ENCODE assay signal across 13 cellular contexts in genomic region chr1:4267381-4268261, GRCh38.
DNase-seq lines count a peak whose midpoint lies in the region; ATAC-seq, FAIRE-seq and TF ChIP-seq lines count a peak whose summit lies in the region.
"Had no signal": no experiment of that assay in that cellular context is flagged by ENCODE, and none has a peak within 500 bp of the region (broad histone marks: within the 10 kb centered on the region; RNA-seq: fewer than 3 reads in every experiment).

No MANE protein-coding gene starts in this region.

- H2AFZ ChIP-seq in HepG2 (ENCODE audit: low read length): no peak overlapping the region

- TF ChIP-seq EP300 in HepG2 (IDR thresholded peaks at IDR 0.05; ENCODE audit: low read depth in 2 of 2, low read length in 2 of 2) (peak; percentile 87 to 97), HepG2 (CRISPR knock-in tag; IDR thresholded peaks at IDR 0.05; ENCODE audit: borderline replicate concordance) (peak; percentile 97)

- H3K27ac ChIP-seq in HepG2 (ENCODE audit: extremely low read length, insufficient read depth, low read length): peak overlapping the region; percentile 96
- no peak overlapping the region for H3K27ac ChIP-seq in foreskin keratinocyte
- H3K27ac ChIP-seq: dorsolateral prefrontal cortex had no signal

- H3K4me2 ChIP-seq in HepG2 (ENCODE audit: low read depth, low read length): peak overlapping the region; percentile 76

- ATAC-seq in GM18873 (IDR thresholded peaks at IDR 0.05; ENCODE audit: low FRiP score, unreplicated experiment): peak; percentile 83
- ATAC-seq in GM21786 (IDR thresholded peaks at IDR 0.05; ENCODE audit: unreplicated experiment): peak; percentile 82
- ATAC-seq in HG03432 (IDR thresholded peaks at IDR 0.05; ENCODE audit: unreplicated experiment): peak; percentile 91
- peak; percentile 93 for ATAC-seq in HepG2
- no peak for ATAC-seq in foreskin keratinocyte
- ATAC-seq: activated T-helper 17 cell treated with anti-CD3 and anti-CD28 coated beads, Interleukin-2, amount 50 U/mL, for 72 hours had no signal

- peak; percentile 37 to 67; a peak in 3 of 4 replicates for TF ChIP-seq POLR2A in HepG2 (IDR thresholded peaks at IDR 0.05; ENCODE audit: insufficient read depth in 1 of 2, low read depth in 2 of 2, low read length in 2 of 2)

- H3K4me1 ChIP-seq in HepG2 (ENCODE audit: insufficient read depth, low read length): peaks cover 87% of the 10 kb centered on the region
- no peaks in the 10 kb centered on the region for H3K4me1 ChIP-seq in foreskin keratinocyte

- H3K27me3 ChIP-seq in HepG2 (ENCODE audit: control insufficient read depth in 1 of 2, insufficient read depth in 2 of 2, low read length in 2 of 2): no peaks in the 10 kb centered on the region
- H3K27me3 ChIP-seq in foreskin keratinocyte: no peaks in the 10 kb centered on the region

- H3K79me2 ChIP-seq in HepG2 (ENCODE audit: insufficient read depth, low read length): no peaks in the 10 kb centered on the region

- CTCF ChIA-PET in HepG2 (lab: Yijun Ruan, JAX; ENCODE audit: low intra/inter-chr PET ratio, low total read pairs): no interaction called here
- CTCF ChIA-PET in HEK293T (lab: Yijun Ruan, JAX): no interaction called here

- H3K36me3 ChIP-seq in HepG2 (replicated peaks in 1 of 2; ENCODE audit: control insufficient read depth in 1 of 2, insufficient read depth in 2 of 2, low read length in 2 of 2): no peaks in the 10 kb centered on the region

- in situ Hi-C loops in HepG2 (cut with HindIII; ENCODE audit: extremely low pct_ligation_motif_present, low pct_unique_long_range_greater_than_20kb): no loop called here

- TSS peak; percentile 79 for BruUV-seq in HepG2 (replicated peaks; lab: Mats Ljungman, UMichigan)

- peak overlapping the region; percentile 83 for H3K9ac ChIP-seq in HepG2 (ENCODE audit: insufficient read depth, low read depth, low read length)

- POLR2A ChIA-PET in HepG2 (lab: Yijun Ruan, JAX) (interaction anchor here (0.7 to 1.9 kb wide), 6 partner anchors 12 to 366 kb away, joined by 3 to 6 read pairs (median 4); no protein-coding TSS in a partner anchor), HEK293T (lab: Yijun Ruan, JAX) (no interaction called here)

- FAIRE-seq in HepG2 (lab: Jason Lieb, UNC): peak; percentile 99

- peak; percentile 22; the same call in 1 of the 2 replicates for TF ChIP-seq CTCF in HepG2 (CRISPR knock-in tag; IDR thresholded peaks at IDR 0.05)
- no peak for TF ChIP-seq CTCF in foreskin keratinocyte (conservative IDR thresholded peaks at IDR 0.05)

- H3K4me3 ChIP-seq in HepG2 (replicated peaks in 1 of 3; ENCODE audit: insufficient read depth in 1 of 3, low read depth in 2 of 3, low read length in 3 of 3): peak overlapping the region; percentile 40 to 69 (median 41); a peak in 5 of 6 replicates
- H3K4me3 ChIP-seq: dorsolateral prefrontal cortex had no signal

- intact Hi-C loops in HepG2 (cut with micrococcal nuclease; ENCODE audit: unreplicated experiment): no loop called here

- TF ChIP-seq RAD21 in HepG2 (CRISPR knock-in tag; IDR thresholded peaks at IDR 0.05): no peak

- no peaks in the 10 kb centered on the region for H3K9me3 ChIP-seq in HepG2 (ENCODE audit: low read length)

- H4K20me1 ChIP-seq in HepG2 (ENCODE audit: insufficient read depth, low read length): no peaks in the 10 kb centered on the region

- DNase-seq in HepG2 (ENCODE audit: low spot score) (peak; percentile 99), foreskin keratinocyte (no peak), globus pallidus (ENCODE audit: low spot score) (no peak), HEK293T (ENCODE audit: extremely low spot score) (no peak)
- no peak for DNase-seq in activated CD4-positive, alpha-beta T cell treated with anti-CD3 and anti-CD28 coated beads for 1 hour
- DNase-seq: Calu3, dorsolateral prefrontal cortex, naive B cell, substantia nigra had no signal

- WGBS in HepG2 (ENCODE audit: low lambda C conversion rate): 2% methylated on average over 10 of the region's 12 CpGs

TF ChIP-seq in HepG2, 621 proteins besides CTCF, POLR2A, EP300 and RAD21 (continues in another document):
- TF ChIP-seq ZFP36 (IDR thresholded peaks at IDR 0.05; ENCODE audit: borderline replicate concordance, low read depth, low read length, partially characterized antibody): no peak
- TF ChIP-seq CREB3 (CRISPR knock-in tag; IDR thresholded peaks at IDR 0.05): no peak
- TF ChIP-seq ZNF205 (CRISPR knock-in tag; IDR thresholded peaks at IDR 0.05): no peak
- peak; percentile 78 for TF ChIP-seq BHLHE40 (IDR thresholded peaks at IDR 0.05; ENCODE audit: low read length)
- TF ChIP-seq STAT6 (CRISPR knock-in tag; IDR thresholded peaks at IDR 0.05; ENCODE audit: borderline replicate concordance): no peak
- no peak for TF ChIP-seq TRIM24 (CRISPR knock-in tag; IDR thresholded peaks at IDR 0.05)
- 0 out of 2 replicates have a peak, but pooled peaks have one; percentile 34 for TF ChIP-seq PPARG (CRISPR knock-in tag; conservative IDR thresholded peaks at IDR 0.05)
- TF ChIP-seq SATB2 (CRISPR knock-in tag; IDR thresholded peaks at IDR 0.05): no peak
- peak in 1 of 2 experiments; percentile 20; a peak in 2 of 4 replicates for TF ChIP-seq NR2F1 (CRISPR knock-in tag; IDR thresholded peaks at IDR 0.05)
- TF ChIP-seq ZNF484 (CRISPR knock-in tag; IDR thresholded peaks at IDR 0.05; ENCODE audit: borderline replicate concordance, low read depth): no peak

TF ChIP-seq in HEK293T, 16 proteins besides CTCF, POLR2A, EP300 and RAD21:
- TF ChIP-seq FOXM1 (IDR thresholded peaks at IDR 0.05; ENCODE audit: borderline replicate concordance) (no peak), L3MBTL2 (conservative IDR thresholded peaks at IDR 0.05) (no peak), FOXA1 (IDR thresholded peaks at IDR 0.05) (no peak), SUZ12 (IDR thresholded peaks at IDR 0.05) (no peak), ARNT (IDR thresholded peaks at IDR 0.05) (no peak), PKNOX1 (IDR thresholded peaks at IDR 0.05) (no peak), BHLHE40 (IDR thresholded peaks at IDR 0.05; ENCODE audit: borderline replicate concordance) (no peak), HDGF (IDR thresholded peaks at IDR 0.05; ENCODE audit: borderline replicate concordance) (no peak), ELF4 (IDR thresholded peaks at IDR 0.05) (no peak), ZNF384 (IDR thresholded peaks at IDR 0.05) (no peak), SP1 (IDR thresholded peaks at IDR 0.05) (no peak), LEF1 (IDR thresholded peaks at IDR 0.05; ENCODE audit: borderline replicate concordance) (no peak), TARDBP (IDR thresholded peaks at IDR 0.05) (no peak), FOXK2 (IDR thresholded peaks at IDR 0.05) (no peak), CTBP1 (IDR thresholded peaks at IDR 0.05; ENCODE audit: borderline replicate concordance) (no peak), NFRKB (IDR thresholded peaks at IDR 0.05) (no peak)
TF ChIP-seq in HEK293T: peak in this region for 0.
